In the genomic region with DNA sequence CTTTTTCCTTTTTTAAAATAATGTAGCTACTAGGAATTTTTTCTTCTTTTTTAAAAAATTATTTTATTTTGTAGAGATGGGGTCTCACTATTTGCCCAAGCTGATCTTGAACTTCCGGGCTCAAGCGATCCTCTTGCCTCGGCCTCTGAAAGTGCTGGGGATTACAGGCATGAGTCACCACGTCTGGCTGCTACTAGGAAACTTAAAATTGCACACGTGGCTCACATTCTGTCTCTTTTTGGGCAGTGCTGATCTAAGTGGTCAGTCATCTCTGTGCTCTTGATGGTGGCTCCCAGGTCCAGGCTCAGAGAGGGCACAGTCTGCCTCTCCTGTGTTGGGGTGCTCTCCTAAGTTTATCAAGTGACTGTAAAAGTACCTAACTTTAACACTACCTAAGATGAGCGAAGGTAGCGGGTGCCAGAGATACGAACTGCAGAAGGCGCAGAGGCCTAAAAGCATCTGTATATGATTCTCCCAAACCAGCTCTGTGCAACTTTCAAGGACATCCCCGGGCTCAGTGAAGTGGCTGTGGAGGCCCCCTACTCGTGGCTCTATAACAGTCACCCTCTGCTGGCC, we compare ENCODE assay signal across 15 cellular contexts. TPM values are rescaled to one million over a fixed set of nuclear protein-coding genes. Genes with fewer than 3 reads are reported as not detected.
A peak's percentile ranks its signal among the peaks of the same experiment; 100 is the strongest.
DNase-seq lines count a peak whose midpoint lies in the region; ATAC-seq and TF ChIP-seq lines count a peak whose summit lies in the region.
"Had no signal": no experiment of that assay in that cellular context is flagged by ENCODE, and none has a peak within 500 bp of the region (broad histone marks: within the 10 kb centered on the region; RNA-seq: fewer than 3 reads in every experiment).

No MANE protein-coding gene starts in this region.

- H3K27me3 ChIP-seq in gastrocnemius medialis: no peaks in the 10 kb centered on the region
- H3K27me3 ChIP-seq: vagina had no signal

- no peaks in the 10 kb centered on the region for H3K36me3 ChIP-seq in gastrocnemius medialis
- H3K36me3 ChIP-seq: vagina had no signal

- TF ChIP-seq POLR2A in gastrocnemius medialis (IDR thresholded peaks at IDR 0.05): no peak

- no peaks in the 10 kb centered on the region for H3K9me3 ChIP-seq in gastrocnemius medialis
- H3K9me3 ChIP-seq: vagina had no signal

- peaks cover 36% of the 10 kb centered on the region in 2 donors for H3K4me1 ChIP-seq in gastrocnemius medialis
- H3K4me1 ChIP-seq: vagina had no signal

- TF ChIP-seq CTCF in epithelial cell of esophagus (IDR thresholded peaks at IDR 0.05; ENCODE audit: insufficient read depth, low read depth, low read length, missing control alignments) (no peak), gastrocnemius medialis (IDR thresholded peaks at IDR 0.05 in 4 of 5, conservative IDR thresholded peaks at IDR 0.05 in 1 of 5) (no peak)

- no peak overlapping the region for H3K4me3 ChIP-seq in epithelial cell of esophagus (ENCODE audit: low read length)
- no peak overlapping the region for H3K4me3 ChIP-seq in gastrocnemius medialis
- H3K4me3 ChIP-seq: PC-9, vagina had no signal

- in situ Hi-C loops in gastrocnemius medialis (cut with MboI; ENCODE audit: low sequenced_read_pairs in 4 of 4): loop anchor here in 3 of 4 donors (25.0 kb wide), 1 partner anchor 364 kb away; no protein-coding TSS in a partner anchor

- DNase-seq in H4 (ENCODE audit: low spot score) (peak; percentile 45), OCI-M1 (lab: John Stamatoyannopoulos, UW) (peak; percentile 17), epithelial cell of esophagus (ENCODE audit: low read depth) (peak; percentile 37), gastrocnemius medialis (no peak), superior temporal gyrus (ENCODE audit: extremely low spot score) (no peak), NCI-H1105 treated with DMSO at 0.1 percent for 48 hours (lab: John Stamatoyannopoulos, UW) (no peak)
- DNase-seq: activated CD4-positive, alpha-beta T cell treated with anti-CD3 and anti-CD28 coated beads for 1 hour; activated naive CD8-positive, alpha-beta T cell treated with anti-CD3 and anti-CD28 coated beads for 36 hours; erythroblast; NCI-H1105; NCI-H345; PC-9; stimulated activated naive CD8-positive, alpha-beta T cell treated with anti-CD3 and anti-CD28 coated beads, Interleukin-15, Interleukin-2, amounts not matched to agents 100 U/mL and 50 U/mL, for 24 hours had no signal

- H3K27ac ChIP-seq in gastrocnemius medialis: peak overlapping the region; percentile 54 to 81 (median 70)
- H3K27ac ChIP-seq: PC-9, vagina had no signal

- intact Hi-C loops in gastrocnemius medialis (cut with DNase I; ENCODE audit: low total_unique reads): no loop called here

- ATAC-seq in gastrocnemius medialis (peak; percentile 40 to 42), HG02885 (IDR thresholded peaks at IDR 0.05; ENCODE audit: poor library complexity, unreplicated experiment) (no peak)
- ATAC-seq: stimulated activated naive CD8-positive, alpha-beta T cell treated with anti-CD3 and anti-CD28 coated beads, Interleukin-15, Interleukin-2, amounts not matched to agents 100 U/mL and 50 U/mL, for 24 hours had no signal

RNA-seq across cellular contexts. Expression of a gene that starts 52.9 kb away (rescaled TPM):
- 176 and 203 TPM in 2 replicates for total RNA-seq in H4 (2014; rRNA removed; shearing (Covaris generic))
- total RNA-seq in gastrocnemius medialis: 100 to 1,000 TPM in 3 of 4 donors, 10 to 100 TPM in 1; 96.1 to 119 (median 111) TPM

Comparison
In these comparisons a context has a peak if more than half of its experiments do, and no peak if none do; other contexts are left out.
1. DNase-seq: peak in H4 (single experiment), OCI-M1 (single experiment) and epithelial cell of esophagus (single experiment); none in gastrocnemius medialis (0 of 2), superior temporal gyrus (single experiment) and NCI-H1105 treated with DMSO at 0.1 percent for 48 hours (single experiment).